In genomic region chr19:6453951-6454565, GRCh38 we compare ENCODE assay signal across 35 cellular contexts. TPM values are rescaled to one million over a fixed set of nuclear protein-coding genes. Genes with fewer than 3 reads are reported as not detected.
"Had no signal": no experiment of that assay in that cellular context is flagged by ENCODE, and none has a peak within 500 bp of the region (broad histone marks: within the 10 kb centered on the region; RNA-seq: fewer than 3 reads in every experiment).

No MANE protein-coding gene starts in this region.

- H3K9me3 Mint-ChIP-seq: activated naive CD4-positive, alpha-beta T cell treated with anti-CD3 and anti-CD28 coated beads, Interleukin-2, amount 50 U/mL, for 24 hours; activated T-cell treated with anti-CD3 and anti-CD28 coated beads, Interleukin-2, amount 50 U/mL, for 4 hours; activated T-helper 17 cell treated with anti-CD3 and anti-CD28 coated beads, Interleukin-2, amount 50 U/mL, for 72 hours; effector memory CD8-positive, alpha-beta T cell had no signal

- H3K4me1 ChIP-seq: foreskin keratinocyte had no signal

- H3K27ac ChIP-seq: adrenal gland, body of pancreas, esophagus muscularis mucosa, foreskin keratinocyte, gastrocnemius medialis, heart left ventricle, WERI-Rb-1 had no signal

- ATAC-seq: activated CD4-positive, CD25-positive, alpha-beta regulatory T cell treated with anti-CD3 and anti-CD28 coated beads, Interleukin-2, amount 50 U/mL, for 24 hours; activated CD8-positive, alpha-beta T cell treated with anti-CD3 and anti-CD28 coated beads for 36 hours; activated naive CD8-positive, alpha-beta T cell treated with anti-CD3 and anti-CD28 coated beads, Interleukin-2, amount 50 U/mL, for 24 hours; activated T-cell treated with anti-CD3 and anti-CD28 coated beads, Interleukin-2, amount 50 U/mL, for 4 hours; activated T-helper 17 cell treated with anti-CD3 and anti-CD28 coated beads, Interleukin-2, amount 50 U/mL, for 72 hours; body of pancreas; effector memory CD8-positive, alpha-beta T cell; foreskin keratinocyte; gastrocnemius medialis; heart left ventricle; T-helper 17 cell had no signal

- DNase-seq: activated B cell treated with CpG ODN at 0.5 μM for 24 hours; activated CD4-positive, alpha-beta T cell treated with anti-CD3 and anti-CD28 coated beads for 48 hours; activated CD4-positive, alpha-beta T cell treated with anti-CD3 and anti-CD28 coated beads, Interleukin-2, amount 50 U/mL, for 1 hour; activated CD4-positive, alpha-beta T cell treated with anti-CD3 and anti-CD28 coated beads, Interleukin-2, amount 50 U/mL, for 48 hours; activated CD8-positive, alpha-beta memory T cell treated with anti-CD3 and anti-CD28 coated beads for 24 hours; activated CD8-positive, alpha-beta T cell treated with anti-CD3 and anti-CD28 coated beads for 36 hours; activated effector memory CD4-positive, alpha-beta T cell treated with Interleukin-2 at 50 U/mL for 16 hours; activated gamma-delta T cell treated with Interleukin-2 at 50 U/mL for 16 hours; activated naive CD4-positive, alpha-beta T cell treated with Interleukin-2 at 50 U/mL for 16 hours; activated naive CD8-positive, alpha-beta T cell treated with anti-CD3 and anti-CD28 coated beads for 36 hours; activated naive CD8-positive, alpha-beta T cell treated with anti-CD3 and anti-CD28 coated beads, Interleukin-2, amount 50 U/mL, for 24 hours; activated T-cell treated with anti-CD3 and anti-CD28 coated beads, Interleukin-2, amount 50 U/mL, for 4 hours; adrenal gland; amygdala; aorta; body of pancreas; caudate nucleus; cortex of kidney; dermis blood vessel endothelial cell; effector CD4-positive, alpha-beta T cell; effector memory CD8-positive, alpha-beta T cell; erythroblast; foreskin keratinocyte; gastrocnemius medialis; glutamatergic neuron; heart left ventricle; T-helper 17 cell; T1000; WERI-Rb-1 had no signal

- H3K9me3 ChIP-seq: adrenal gland, body of pancreas, gastrocnemius medialis had no signal

- H3K4me3 ChIP-seq: adrenal gland, body of pancreas, esophagus muscularis mucosa, gastrocnemius medialis, heart left ventricle had no signal

- H3K27me3 ChIP-seq: adrenal gland, body of pancreas, esophagus muscularis mucosa, foreskin keratinocyte, gastrocnemius medialis, heart left ventricle had no signal

- H3K4me3 Mint-ChIP-seq: activated B cell treated with CpG ODN at 0.5 μM for 24 hours; activated CD8-positive, alpha-beta T cell treated with anti-CD3 and anti-CD28 coated beads for 36 hours; activated naive CD4-positive, alpha-beta T cell treated with anti-CD3 and anti-CD28 coated beads, Interleukin-2, amount 50 U/mL, for 24 hours; activated naive CD8-positive, alpha-beta T cell treated with anti-CD3 and anti-CD28 coated beads for 36 hours; activated naive CD8-positive, alpha-beta T cell treated with anti-CD3 and anti-CD28 coated beads, Interleukin-2, amount 50 U/mL, for 24 hours; activated T-cell treated with anti-CD3 and anti-CD28 coated beads, Interleukin-2, amount 50 U/mL, for 4 hours; activated T-helper 17 cell treated with anti-CD3 and anti-CD28 coated beads, Interleukin-2, amount 50 U/mL, for 72 hours; effector memory CD8-positive, alpha-beta T cell; T-helper 17 cell; T-helper 2 cell treated with Interferon-gamma antibody and Interleukin-4, amounts not matched to agents 5 μg/mL and 100 μg/mL, for 36 hours had no signal

- H3K27ac Mint-ChIP-seq: activated B cell treated with CpG ODN at 0.5 μM for 24 hours; activated CD8-positive, alpha-beta T cell treated with anti-CD3 and anti-CD28 coated beads for 36 hours; activated naive CD4-positive, alpha-beta T cell treated with anti-CD3 and anti-CD28 coated beads, Interleukin-2, amount 50 U/mL, for 24 hours; activated naive CD8-positive, alpha-beta T cell treated with anti-CD3 and anti-CD28 coated beads for 36 hours; activated naive CD8-positive, alpha-beta T cell treated with anti-CD3 and anti-CD28 coated beads, Interleukin-2, amount 50 U/mL, for 24 hours; activated T-helper 17 cell treated with anti-CD3 and anti-CD28 coated beads, Interleukin-2, amount 50 U/mL, for 72 hours; effector memory CD8-positive, alpha-beta T cell; T-helper 17 cell; T-helper 2 cell treated with Interferon-gamma antibody and Interleukin-4, amounts not matched to agents 5 μg/mL and 100 μg/mL, for 36 hours had no signal

- H3K27me3 Mint-ChIP-seq: activated B cell treated with CpG ODN at 0.5 μM for 24 hours; activated CD8-positive, alpha-beta T cell treated with anti-CD3 and anti-CD28 coated beads for 36 hours; activated naive CD4-positive, alpha-beta T cell treated with anti-CD3 and anti-CD28 coated beads, Interleukin-2, amount 50 U/mL, for 24 hours; activated naive CD8-positive, alpha-beta T cell treated with anti-CD3 and anti-CD28 coated beads for 36 hours; activated naive CD8-positive, alpha-beta T cell treated with anti-CD3 and anti-CD28 coated beads, Interleukin-2, amount 50 U/mL, for 24 hours; effector memory CD8-positive, alpha-beta T cell; T-helper 17 cell had no signal

RNA-seq across cellular contexts. Expression of gene CRB3, which starts 10.0 kb away (rescaled TPM):
- total RNA-seq: aorta, dermis blood vessel endothelial cell had no signal

RNA-seq across cellular contexts. Expression of gene SLC25A41, which starts 20.5 kb away (rescaled TPM):
- total RNA-seq: activated CD8-positive, alpha-beta T cell treated with anti-CD3 and anti-CD28 coated beads for 36 hours; activated T-cell treated with anti-CD3 and anti-CD28 coated beads, Interleukin-2, amount 50 U/mL, for 4 hours; activated T-helper 17 cell treated with anti-CD3 and anti-CD28 coated beads, Interleukin-2, amount 50 U/mL, for 72 hours; body of pancreas; dermis blood vessel endothelial cell; T-helper 17 cell had no signal

RNA-seq across cellular contexts. Expression of gene DENND1C, which starts 27.5 kb away (rescaled TPM):
- total RNA-seq: chondrocyte, dermis blood vessel endothelial cell had no signal
